In genomic region chr16:66798162-66798561, GRCh38 we compare ENCODE assay signal across 1 cellular context.
TF ChIP-seq lines count a peak whose summit lies in the region.

No MANE protein-coding gene starts in this region.

TF ChIP-seq in HepG2, 621 proteins besides CTCF, POLR2A, EP300 and RAD21:
- TF ChIP-seq KLF16 (CRISPR knock-in tag; IDR thresholded peaks at IDR 0.05): no peak
- no peak for TF ChIP-seq SOX13 (IDR thresholded peaks at IDR 0.05)
- no peak for TF ChIP-seq SOX13 (CRISPR knock-in tag; conservative IDR thresholded peaks at IDR 0.05 in 1 of 2, IDR thresholded peaks at IDR 0.05 in 1 of 2)
- TF ChIP-seq ISL2 (CRISPR knock-in tag; IDR thresholded peaks at IDR 0.05): no peak
- no peak for TF ChIP-seq ZNF441 (CRISPR knock-in tag; IDR thresholded peaks at IDR 0.05; ENCODE audit: borderline replicate concordance)
- TF ChIP-seq ZNF609 (CRISPR knock-in tag; IDR thresholded peaks at IDR 0.05; ENCODE audit: borderline replicate concordance): no peak
- TF ChIP-seq ZNF720 (CRISPR knock-in tag; IDR thresholded peaks at IDR 0.05): no peak
- no peak for TF ChIP-seq SRSF4 (IDR thresholded peaks at IDR 0.05; ENCODE audit: low read depth, low read length, poor library complexity, severe bottlenecking)
- TF ChIP-seq ATM (IDR thresholded peaks at IDR 0.05; ENCODE audit: borderline replicate concordance): no peak
- no peak for TF ChIP-seq ZFP82 (CRISPR knock-in tag; IDR thresholded peaks at IDR 0.05; ENCODE audit: borderline replicate concordance)
- no peak for TF ChIP-seq BCL3 (CRISPR knock-in tag; IDR thresholded peaks at IDR 0.05)
- no peak for TF ChIP-seq MATR3 (CRISPR knock-in tag; IDR thresholded peaks at IDR 0.05)
- no peak for TF ChIP-seq E2F5 (CRISPR knock-in tag; conservative IDR thresholded peaks at IDR 0.05)
